In genomic region chr2:63667132-63667531, GRCh38 we compare ENCODE assay signal across 30 cellular contexts.
A peak's percentile ranks its signal among the peaks of the same experiment; 100 is the strongest.
DNase-seq lines count a peak whose midpoint lies in the region; ATAC-seq and TF ChIP-seq lines count a peak whose summit lies in the region.
"Had no signal": no experiment of that assay in that cellular context is flagged by ENCODE, and none has a peak within 500 bp of the region (broad histone marks: within the 10 kb centered on the region; RNA-seq: fewer than 3 reads in every experiment).

No MANE protein-coding gene starts in this region.

- H3K9me3 ChIP-seq in GM23248 (ENCODE audit: low read depth) (no peaks in the 10 kb centered on the region), PC-3 (ENCODE audit: low read length) (no peaks in the 10 kb centered on the region), liver (ENCODE audit: control insufficient read depth in 4 of 4, low read length in 3 of 4) (no peaks in the 10 kb centered on the region), tibial nerve (no peaks in the 10 kb centered on the region), upper lobe of left lung (no peaks in the 10 kb centered on the region)
- H3K9me3 ChIP-seq: Caco-2, esophagus muscularis mucosa had no signal

- DNase-seq in GM23248 (peak; percentile 30), PC-3 (peak; percentile 50), epithelial cell of esophagus (ENCODE audit: low read depth) (peak; percentile 52), tibial nerve (ENCODE audit: low spot score in 2 of 2) (no peak), upper lobe of left lung (no peak)
- DNase-seq: ACHN; activated CD8-positive, alpha-beta memory T cell treated with anti-CD3 and anti-CD28 coated beads for 24 hours; activated effector memory CD4-positive, alpha-beta T cell treated with Interleukin-2 at 50 U/mL for 16 hours; anterior cingulate cortex; Caco-2; DMS79 treated with DMSO at 0.1 percent for 48 hours; effector memory CD4-positive, alpha-beta T cell; GF-D8; islet precursor cell; Kasumi-1; naive thymus-derived CD8-positive, alpha-beta T cell; NCI-H1105; NCI-H2029; NCI-H69; occipital lobe; T-helper 17 cell; trophoblast cell had no signal

- no peak overlapping the region for H3K27ac ChIP-seq in GM23248
- H3K27ac ChIP-seq in PC-3 (ENCODE audit: low read length): no peak overlapping the region
- H3K27ac ChIP-seq in liver (ENCODE audit: low read depth in 1 of 2, low read length in 2 of 2): peak overlapping the region in 1 of 2 donors; percentile 19
- H3K27ac ChIP-seq in tibial nerve: no peak overlapping the region
- H3K27ac ChIP-seq in upper lobe of left lung: no peak overlapping the region
- H3K27ac ChIP-seq: BLaER1 treated with 17β-estradiol and CSF1 and Interleukin-3, amounts not matched to agents 10 nM and 100 nM; cardiac muscle cell; coronary artery; esophagus muscularis mucosa had no signal

- peak; percentile 46 to 71 for TF ChIP-seq RAD21 in liver (IDR thresholded peaks at IDR 0.05)

- no peaks in the 10 kb centered on the region for H3K36me3 ChIP-seq in GM23248 (ENCODE audit: low read depth)
- no peaks in the 10 kb centered on the region for H3K36me3 ChIP-seq in PC-3 (ENCODE audit: low read depth, low read length)
- H3K36me3 ChIP-seq in liver (ENCODE audit: control insufficient read depth in 4 of 4, insufficient read depth in 3 of 4, low read depth in 1 of 4, low read length in 3 of 4): no peaks in the 10 kb centered on the region
- no peaks in the 10 kb centered on the region for H3K36me3 ChIP-seq in tibial nerve
- no peaks in the 10 kb centered on the region for H3K36me3 ChIP-seq in upper lobe of left lung
- H3K36me3 ChIP-seq: BLaER1 treated with 17β-estradiol and CSF1 and Interleukin-3, amounts not matched to agents 10 nM and 100 nM; cardiac muscle cell; esophagus muscularis mucosa had no signal

- POLR2A ChIA-PET in PC-3 (lab: Charles Lee; ENCODE audit: unreplicated experiment): interaction anchor here (0.6 kb wide), 1 partner anchor 33 kb away, joined by 4 read pairs; no protein-coding TSS in a partner anchor

- peaks cover 47% of the 10 kb centered on the region for H3F3A ChIP-seq in GM23248 (ENCODE audit: insufficient read depth)
- H3F3A ChIP-seq in PC-3 (ENCODE audit: low read length, unreplicated experiment): no peaks in the 10 kb centered on the region

- TF ChIP-seq POLR2A in GM18505 (IDR thresholded peaks at IDR 0.05; ENCODE audit: borderline replicate concordance, extremely low read depth, insufficient read depth, insufficient read length): no peak
- TF ChIP-seq POLR2A in tibial nerve (IDR thresholded peaks at IDR 0.05): no peak
- TF ChIP-seq POLR2A in upper lobe of left lung (IDR thresholded peaks at IDR 0.05): no peak

- no peak for TF ChIP-seq EP300 in tibial nerve (IDR thresholded peaks at IDR 0.05)
- no peak for TF ChIP-seq EP300 in upper lobe of left lung (IDR thresholded peaks at IDR 0.05)

- H3K4me3 ChIP-seq in GM23248: no peak overlapping the region
- no peak overlapping the region for H3K4me3 ChIP-seq in PC-3 (ENCODE audit: low read length)
- no peak overlapping the region for H3K4me3 ChIP-seq in epithelial cell of esophagus (ENCODE audit: low read length)
- H3K4me3 ChIP-seq in liver (ENCODE audit: low read depth in 1 of 3, low read length in 3 of 3): no peak overlapping the region
- no peak overlapping the region for H3K4me3 ChIP-seq in tibial nerve
- no peak overlapping the region for H3K4me3 ChIP-seq in upper lobe of left lung
- H3K4me3 ChIP-seq: BLaER1 treated with 17β-estradiol and CSF1 and Interleukin-3, amounts not matched to agents 10 nM and 100 nM; cardiac muscle cell; coronary artery; esophagus muscularis mucosa had no signal

- H4K20me1 ChIP-seq in GM23248 (ENCODE audit: insufficient read depth): no peaks in the 10 kb centered on the region
- no peaks in the 10 kb centered on the region for H4K20me1 ChIP-seq in PC-3 (ENCODE audit: low read length)
- H4K20me1 ChIP-seq: BLaER1 treated with 17β-estradiol and CSF1 and Interleukin-3, amounts not matched to agents 10 nM and 100 nM had no signal

- intact Hi-C loops in PC-3 (cut with micrococcal nuclease): no loop called here

- no peak overlapping the region for H3K9ac ChIP-seq in GM23248
- no peak overlapping the region for H3K9ac ChIP-seq in PC-3 (ENCODE audit: low read length)
- no peak overlapping the region for H3K9ac ChIP-seq in liver (ENCODE audit: low read depth in 1 of 2, low read length in 2 of 2)
- H3K9ac ChIP-seq: BLaER1 treated with 17β-estradiol and CSF1 and Interleukin-3, amounts not matched to agents 10 nM and 100 nM had no signal

- BruUV-seq in PC-3 (replicated peaks; lab: Mats Ljungman, UMichigan): no TSS peak

- no peaks in the 10 kb centered on the region for H3K79me2 ChIP-seq in GM23248 (ENCODE audit: insufficient read depth)
- H3K79me2 ChIP-seq in PC-3 (ENCODE audit: low read length): no peaks in the 10 kb centered on the region

- in situ Hi-C loops in GM23248 (cut with MboI): no loop called here

- H3K27me3 ChIP-seq in GM23248 (replicated peaks; ENCODE audit: insufficient read depth) (no peaks in the 10 kb centered on the region), PC-3 (ENCODE audit: low read length) (no peaks in the 10 kb centered on the region), liver (ENCODE audit: control insufficient read depth in 4 of 4, insufficient read depth in 4 of 4, low read length in 3 of 4) (no peaks in the 10 kb centered on the region), tibial nerve (no peaks in the 10 kb centered on the region), upper lobe of left lung (no peaks in the 10 kb centered on the region)
- H3K27me3 ChIP-seq: BLaER1 treated with 17β-estradiol and CSF1 and Interleukin-3, amounts not matched to agents 10 nM and 100 nM; cardiac muscle cell had no signal

- ATAC-seq in PC-3: peak; percentile 43; the same call in 1 of the 2 replicates
- no peak for ATAC-seq in HG03520 (IDR thresholded peaks at IDR 0.05; ENCODE audit: unreplicated experiment)
- no peak for ATAC-seq in GM18505 (IDR thresholded peaks at IDR 0.05; ENCODE audit: unreplicated experiment)
- ATAC-seq in upper lobe of left lung (ENCODE audit: low FRiP score in 2 of 2): no peak
- ATAC-seq: HCT116; naive thymus-derived CD8-positive, alpha-beta T cell; T-helper 17 cell had no signal

- TF ChIP-seq CTCF in PC-3 (conservative IDR thresholded peaks at IDR 0.05; ENCODE audit: low read depth, low read length): no peak
- peak; percentile 46 for TF ChIP-seq CTCF in epithelial cell of esophagus (IDR thresholded peaks at IDR 0.05; ENCODE audit: insufficient read depth, low read depth, low read length, missing control alignments)
- TF ChIP-seq CTCF in liver (IDR thresholded peaks at IDR 0.05; ENCODE audit: low read depth, low read length, missing input control): peak; percentile 40
- no peak for TF ChIP-seq CTCF in tibial nerve (IDR thresholded peaks at IDR 0.05)
- no peak for TF ChIP-seq CTCF in upper lobe of left lung (IDR thresholded peaks at IDR 0.05)

- H3K9me2 ChIP-seq in GM23248 (ENCODE audit: insufficient read depth) (no peaks in the 10 kb centered on the region), PC-3 (replicated peaks; ENCODE audit: low read length) (no peaks in the 10 kb centered on the region)

- H3K4me1 ChIP-seq in GM23248 (ENCODE audit: insufficient read depth) (peaks cover 39% of the 10 kb centered on the region), PC-3 (ENCODE audit: insufficient read depth, low read length) (0 out of 2 replicates have a peak, but pooled peaks cover 6% of the 10 kb centered on the region), liver (ENCODE audit: control insufficient read depth in 4 of 4, insufficient read depth in 4 of 4, low read length in 3 of 4) (peaks cover 4 to 49% (median 32%) of the 10 kb centered on the region in 4 donors), tibial nerve (no peaks in the 10 kb centered on the region), upper lobe of left lung (no peaks in the 10 kb centered on the region)
- H3K4me1 ChIP-seq: esophagus muscularis mucosa had no signal

- WGBS in GM23248 (ENCODE audit: low coverage in 1 of 2, low lambda C conversion rate in 2 of 2, missing lambda C conversion rate in 2 of 2), 2 experiments: 29 to 45% methylated on average over 2 of the region's 2 CpGs
- 37% methylated on average over 2 of the region's 2 CpGs for WGBS in liver
- WGBS in tibial nerve, 2 donors: 69 to 74% methylated on average over 2 of the region's 2 CpGs
- 80 to 86% methylated on average over 2 of the region's 2 CpGs for WGBS in upper lobe of left lung, 2 donors

- CTCF ChIA-PET in PC-3 (lab: Charles Lee): no interaction called here

- H2AFZ ChIP-seq in GM23248 (no peak overlapping the region; the same call in 1 of the 2 replicates), PC-3 (ENCODE audit: low read length) (no peak overlapping the region)

- H3K4me2 ChIP-seq in GM23248 (ENCODE audit: unreplicated experiment): no peak overlapping the region
- H3K4me2 ChIP-seq in PC-3 (ENCODE audit: low read length): no peak overlapping the region

TF ChIP-seq in liver, 16 proteins besides CTCF, POLR2A, EP300 and RAD21 (continues in another document):
- peak in 1 of 2 donors; percentile 8 for TF ChIP-seq EGR1 (IDR thresholded peaks at IDR 0.05; ENCODE audit: low read depth in 2 of 2)
- peak; percentile 72 for TF ChIP-seq MAX (IDR thresholded peaks at IDR 0.05)
- peak in 1 of 2 donors; percentile 29 for TF ChIP-seq JUND (IDR thresholded peaks at IDR 0.05)
- peak; percentile 76 to 84 for TF ChIP-seq RXRA (IDR thresholded peaks at IDR 0.05)
- TF ChIP-seq HNF4A (conservative IDR thresholded peaks at IDR 0.05): peak; percentile 72 to 83
- no peak for TF ChIP-seq NR2F2 (IDR thresholded peaks at IDR 0.05)
- peak; percentile 70 for TF ChIP-seq ZBTB33 (IDR thresholded peaks at IDR 0.05)
- peak; percentile 58 for TF ChIP-seq SP1 (IDR thresholded peaks at IDR 0.05)

Comparison
In these comparisons a context has a peak if more than half of its experiments do, and no peak if none do; other contexts are left out.
1. DNase-seq: peak in GM23248 (single experiment), PC-3 (single experiment) and epithelial cell of esophagus (single experiment); none in tibial nerve (0 of 2) and upper lobe of left lung (0 of 2).
2. CTCF ChIP-seq: peak in epithelial cell of esophagus (single experiment) and liver (single experiment); none in PC-3 (single experiment), tibial nerve (0 of 5) and upper lobe of left lung (0 of 6).